ENCODE assay signal across 8 cellular contexts in the genomic region with DNA sequence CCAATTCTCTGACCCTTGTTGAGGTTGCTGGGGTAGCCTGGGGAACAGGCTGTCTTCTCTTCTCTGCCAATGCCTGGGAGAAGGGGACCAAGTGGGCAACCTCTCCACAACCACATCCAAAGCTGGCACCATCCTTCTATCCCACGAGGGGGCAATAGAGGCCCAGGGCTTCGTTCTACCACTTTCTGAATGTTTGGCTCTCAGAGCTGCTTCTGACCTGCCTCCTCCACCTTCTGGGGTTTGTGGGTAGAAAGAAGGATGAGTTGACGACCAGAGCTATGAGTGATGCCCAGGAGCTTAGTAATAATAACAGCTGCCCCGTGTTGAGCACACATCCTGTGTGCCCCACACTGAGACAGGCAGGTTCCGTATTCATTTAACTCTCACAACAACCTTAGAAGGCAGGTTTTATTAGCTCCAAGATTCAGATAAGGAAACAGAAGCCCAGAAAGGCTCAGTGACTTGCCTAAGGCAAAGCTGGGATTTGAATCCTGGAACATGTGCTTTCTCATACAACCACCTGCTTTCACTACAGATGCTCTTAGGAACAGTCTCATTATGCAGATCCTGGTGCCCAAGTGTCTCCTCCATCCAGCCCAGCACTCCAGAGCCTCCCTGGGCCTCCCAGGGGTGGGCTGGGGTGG. TPM values are rescaled to one million over a fixed set of nuclear protein-coding genes. Genes with fewer than 3 reads are reported as not detected.
DNase-seq lines count a peak whose midpoint lies in the region; ATAC-seq and TF ChIP-seq lines count a peak whose summit lies in the region.

No MANE protein-coding gene starts in this region.

- peak; percentile 46 for ATAC-seq in HG03565 (IDR thresholded peaks at IDR 0.05; ENCODE audit: unreplicated experiment)

- H3K27ac ChIP-seq in Peyer's patch (peak overlapping the region in 1 of 4 donors; percentile 52), smooth muscle cell (ENCODE audit: low read depth) (no peak overlapping the region)

- no peaks in the 10 kb centered on the region for H3K79me2 ChIP-seq in smooth muscle cell (ENCODE audit: low read depth)

- H3K9me3 ChIP-seq in Peyer's patch (no peaks in the 10 kb centered on the region), smooth muscle cell (replicated peaks; ENCODE audit: low read depth) (no peaks in the 10 kb centered on the region)

- WGBS in smooth muscle cell (ENCODE audit: low lambda C conversion rate), result 23% methylated on average over 5 of the region's 5 CpGs

- DNase-seq in AG04449 (ENCODE audit: low read depth, low spot score) (peak; percentile 17), GM13976 (ENCODE audit: low spot score) (peak; percentile 81), Peyer's patch (peak; percentile 62 to 87 (median 76)), glomerular visceral epithelial cell (ENCODE audit: extremely low spot score) (peak; percentile 92), smooth muscle cell (lab: John Stamatoyannopoulos, UW; ENCODE audit: unreplicated experiment) (no peak), GF-D8 (lab: John Stamatoyannopoulos, UW) (no peak)
- peak; percentile 60 for DNase-seq in activated T-helper 9 cell treated with anti-CD3 and anti-CD28 coated beads, Interleukin-2, amount 50 U/mL, for 16 hours (ENCODE audit: low read depth)

- POLR2A ChIA-PET in AG04449 (lab: Yijun Ruan, JAX), result interaction anchor here (0.8 to 1.7 kb wide), 3 partner anchors 22 to 42 kb away, joined by 3 to 12 read pairs (median 6); partner anchors contain the start of gene SUPT4H1

- H3F3A ChIP-seq in smooth muscle cell (ENCODE audit: low read depth), result no peaks in the 10 kb centered on the region

- CTCF ChIA-PET in AG04449 (lab: Yijun Ruan, JAX), result interaction anchor here (0.6 to 7.8 kb wide), 40 partner anchors 9 to 201 kb away, joined by 3 to 138 read pairs (median 6); partner anchors contain the start of genes MTMR4, RNF43, SUPT4H1 and TSPOAP1

- H3K27me3 ChIP-seq in Peyer's patch (no peaks in the 10 kb centered on the region), smooth muscle cell (ENCODE audit: low read depth) (no peaks in the 10 kb centered on the region)

- H3K36me3 ChIP-seq in Peyer's patch (no peaks in the 10 kb centered on the region), smooth muscle cell (ENCODE audit: low read depth) (no peaks in the 10 kb centered on the region)

- TF ChIP-seq CTCF in AG04449 (IDR thresholded peaks at IDR 0.05; ENCODE audit: insufficient read depth, low read length, missing control alignments) (peak; percentile 85), GM13976 (IDR thresholded peaks at IDR 0.05; ENCODE audit: borderline replicate concordance, control extremely low read depth, extremely low read depth, insufficient read depth, missing control alignments) (peak; percentile 46), Peyer's patch (IDR thresholded peaks at IDR 0.05) (peak; percentile 69 to 85 (median 83)), smooth muscle cell (IDR thresholded peaks at IDR 0.05; ENCODE audit: borderline replicate concordance, insufficient read depth, poor library complexity, severe bottlenecking) (peak; percentile 71)

- H3K4me1 ChIP-seq in Peyer's patch, result peaks cover 0 to 5% (median 0%) of the 10 kb centered on the region in 4 donors
- H3K4me1 ChIP-seq in smooth muscle cell (ENCODE audit: low read depth), result no peaks in the 10 kb centered on the region

- in situ Hi-C loops in GM13976 (cut with MboI; ENCODE audit: low sequenced_read_pairs, unreplicated experiment), result loop anchor here (10.0 kb wide), 1 partner anchor 107 kb away; no protein-coding TSS in a partner anchor

- no peak overlapping the region for H3K4me3 ChIP-seq in AG04449 (ENCODE audit: low read depth, low read length)
- H3K4me3 ChIP-seq in Peyer's patch, result no peak overlapping the region
- H3K4me3 ChIP-seq in smooth muscle cell, result no peak overlapping the region

- no peak for TF ChIP-seq POLR2A in Peyer's patch (IDR thresholded peaks at IDR 0.05)

- no peak overlapping the region for H3K4me2 ChIP-seq in smooth muscle cell

- H3K9ac ChIP-seq in smooth muscle cell (ENCODE audit: low read depth), result no peak overlapping the region

- H2AFZ ChIP-seq in smooth muscle cell (ENCODE audit: low read depth), result no peak overlapping the region

- no peaks in the 10 kb centered on the region for H4K20me1 ChIP-seq in smooth muscle cell (ENCODE audit: low read depth)

RNA-seq across cellular contexts. Expression of gene TSPOAP1, which starts 11.1 kb away (rescaled TPM):
- total RNA-seq in Peyer's patch (10 to 100 TPM in 2 of 4 donors, 1 to 10 TPM in 2; 9.1 to 11.9 (median 10.4) TPM), smooth muscle cell (4.3 and 7.0 TPM in 2 replicates)
- polyA plus RNA-seq in smooth muscle cell, result 11.7 and 18.3 TPM in 2 replicates

RNA-seq across cellular contexts. Expression of gene SUPT4H1, which starts 34.5 kb away (rescaled TPM):
- total RNA-seq in Peyer's patch (10 to 100 TPM; 31.9 to 56.1 (median 47.9) TPM), smooth muscle cell (58.5 and 66.1 TPM in 2 replicates)
- polyA plus RNA-seq in smooth muscle cell, result 92.4 and 107 TPM in 2 replicates

RNA-seq across cellular contexts. Expression of gene MPO, which starts 36.8 kb away (rescaled TPM):
- total RNA-seq in Peyer's patch, result 1 to 10 TPM in 1 of 4 donors, not detected in 3; 1.7 TPM
- not detected in 2 replicates for total RNA-seq in smooth muscle cell
- 0.09 TPM in 1 of 2 replicates, not detected in the other for polyA plus RNA-seq in smooth muscle cell

Comparison
In these comparisons a context has a peak if more than half of its experiments do, and no peak if none do; other contexts are left out.
1. DNase-seq: peak in AG04449 (single experiment), GM13976 (single experiment), Peyer's patch (3 of 3), activated T-helper 9 cell treated with anti-CD3 and anti-CD28 coated beads, Interleukin-2, amount 50 U/mL, for 16 hours (single experiment) and glomerular visceral epithelial cell (single experiment); none in smooth muscle cell (single experiment) and GF-D8 (single experiment).
2. Peak in every context shown above with its lines, with median percentiles within 50 percentile points of each other: CTCF ChIP-seq.